Comparison of ENCODE assay signal across 16 cellular contexts in genomic region chr3:155088705-155089380, GRCh38. TPM values are rescaled to one million over a fixed set of nuclear protein-coding genes. Genes with fewer than 3 reads are reported as not detected.
DNase-seq lines count a peak whose midpoint lies in the region; ATAC-seq and TF ChIP-seq lines count a peak whose summit lies in the region.
"Had no signal": no experiment of that assay in that cellular context is flagged by ENCODE, and none has a peak within 500 bp of the region (broad histone marks: within the 10 kb centered on the region; RNA-seq: fewer than 3 reads in every experiment).

No MANE protein-coding gene starts in this region.

- ATAC-seq in DND-41 (ENCODE audit: insufficient read depth, low read depth) (no peak), PC-3 (peak; percentile 29; the same call in 1 of the 2 replicates), HG02840 (IDR thresholded peaks at IDR 0.05; ENCODE audit: low FRiP score, unreplicated experiment) (no peak), HG03097 (IDR thresholded peaks at IDR 0.05; ENCODE audit: low FRiP score, unreplicated experiment) (no peak)
- ATAC-seq: CD8-positive, alpha-beta T cell had no signal

- no peaks in the 10 kb centered on the region for H3K9me2 ChIP-seq in PC-3 (replicated peaks; ENCODE audit: low read length)

- H3K36me3 ChIP-seq in DND-41 (ENCODE audit: insufficient read depth, low read length) (peaks cover 79% of the 10 kb centered on the region), PC-3 (ENCODE audit: low read depth, low read length) (no peaks in the 10 kb centered on the region), smooth muscle cell (ENCODE audit: low read depth) (no peaks in the 10 kb centered on the region)
- H3K36me3 ChIP-seq: BE2C, HAP-1 had no signal

- WGBS in smooth muscle cell (ENCODE audit: low lambda C conversion rate), result 63% methylated on average over 2 of the region's 2 CpGs

- intact Hi-C loops in PC-3 (cut with micrococcal nuclease), result no loop called here

- CTCF ChIA-PET in PC-3 (lab: Charles Lee), result no interaction called here
- CTCF ChIA-PET in RWPE1 (lab: Yijun Ruan, JAX), result no interaction called here

- no peak overlapping the region for H3K4me2 ChIP-seq in DND-41 (ENCODE audit: insufficient read depth, low read length)
- no peak overlapping the region for H3K4me2 ChIP-seq in PC-3 (ENCODE audit: low read length)
- H3K4me2 ChIP-seq in smooth muscle cell, result peak overlapping the region; percentile 6

- BruUV-seq in PC-3 (replicated peaks; lab: Mats Ljungman, UMichigan), result no TSS peak

- H2AFZ ChIP-seq in DND-41 (ENCODE audit: low read depth, low read length) (no peak overlapping the region), PC-3 (ENCODE audit: low read length) (no peak overlapping the region), smooth muscle cell (ENCODE audit: low read depth) (no peak overlapping the region)

- no peaks in the 10 kb centered on the region for H3F3A ChIP-seq in PC-3 (ENCODE audit: low read length, unreplicated experiment)
- H3F3A ChIP-seq in smooth muscle cell (ENCODE audit: low read depth), result no peaks in the 10 kb centered on the region

- DNase-seq in DND-41 (no peak), PC-3 (peak; percentile 11), fibroblast of villous mesenchyme (ENCODE audit: low read depth) (peak; percentile 54), smooth muscle cell (lab: John Stamatoyannopoulos, UW; ENCODE audit: unreplicated experiment) (no peak), RWPE1 (ENCODE audit: low spot score) (no peak)
- DNase-seq: ACHN; BE2C; Caco-2; CD8-positive, alpha-beta T cell; DMS53; HFFc6; KBM-7 had no signal

- POLR2A ChIA-PET in PC-3 (lab: Charles Lee; ENCODE audit: unreplicated experiment), result no interaction called here
- POLR2A ChIA-PET in RWPE1 (lab: Yijun Ruan, JAX; ENCODE audit: low non-redundant PET), result no interaction called here

- H3K4me3 ChIP-seq in DND-41 (ENCODE audit: low read depth in 1 of 2, low read length in 2 of 2), result no peak overlapping the region
- H3K4me3 ChIP-seq in PC-3 (ENCODE audit: low read length), result no peak overlapping the region
- no peak overlapping the region for H3K4me3 ChIP-seq in fibroblast of villous mesenchyme (ENCODE audit: low read depth, low read length)
- H3K4me3 ChIP-seq in smooth muscle cell, result no peak overlapping the region
- H3K4me3 ChIP-seq: HAP-1 had no signal

- H3K27ac ChIP-seq in DND-41 (ENCODE audit: low read length), result peak overlapping the region; percentile 57
- no peak overlapping the region for H3K27ac ChIP-seq in PC-3 (ENCODE audit: low read length)
- no peak overlapping the region for H3K27ac ChIP-seq in smooth muscle cell (ENCODE audit: low read depth)
- no peak overlapping the region for H3K27ac ChIP-seq in RWPE1
- H3K27ac ChIP-seq: HL-60 had no signal

- peaks cover 75% of the 10 kb centered on the region for H3K79me2 ChIP-seq in DND-41 (ENCODE audit: insufficient read depth, low read length)
- H3K79me2 ChIP-seq in PC-3 (ENCODE audit: low read length), result no peaks in the 10 kb centered on the region
- no peaks in the 10 kb centered on the region for H3K79me2 ChIP-seq in smooth muscle cell (ENCODE audit: low read depth)

- no peaks in the 10 kb centered on the region for H4K20me1 ChIP-seq in DND-41 (ENCODE audit: insufficient read depth, low read length)
- H4K20me1 ChIP-seq in PC-3 (ENCODE audit: low read length), result no peaks in the 10 kb centered on the region
- H4K20me1 ChIP-seq in smooth muscle cell (ENCODE audit: low read depth), result no peaks in the 10 kb centered on the region

- no peak for TF ChIP-seq CTCF in DND-41 (IDR thresholded peaks at IDR 0.05; ENCODE audit: borderline replicate concordance, extremely low read depth, low read length, poor library complexity, severe bottlenecking)
- no peak for TF ChIP-seq CTCF in PC-3 (conservative IDR thresholded peaks at IDR 0.05; ENCODE audit: low read depth, low read length)
- no peak for TF ChIP-seq CTCF in fibroblast of villous mesenchyme (IDR thresholded peaks at IDR 0.05; ENCODE audit: insufficient read depth, low read depth, low read length)
- TF ChIP-seq CTCF in smooth muscle cell (IDR thresholded peaks at IDR 0.05; ENCODE audit: borderline replicate concordance, insufficient read depth, poor library complexity, severe bottlenecking), result no peak
- TF ChIP-seq CTCF in RWPE1 (conservative IDR thresholded peaks at IDR 0.05; ENCODE audit: low read depth), result no peak

- H3K9me3 ChIP-seq in DND-41 (ENCODE audit: insufficient read depth, low read length, severe bottlenecking), result peaks cover under 1% of the 10 kb centered on the region
- no peaks in the 10 kb centered on the region for H3K9me3 ChIP-seq in PC-3 (ENCODE audit: low read length)
- no peaks in the 10 kb centered on the region for H3K9me3 ChIP-seq in smooth muscle cell (replicated peaks; ENCODE audit: low read depth)
- H3K9me3 ChIP-seq: BE2C, Caco-2, HAP-1 had no signal

- H3K9ac ChIP-seq in DND-41 (ENCODE audit: low read depth, low read length) (no peak overlapping the region), PC-3 (ENCODE audit: low read length) (no peak overlapping the region), smooth muscle cell (ENCODE audit: low read depth) (no peak overlapping the region)

- H3K4me1 ChIP-seq in DND-41 (ENCODE audit: insufficient read depth, low read length) (peaks cover 97% of the 10 kb centered on the region), PC-3 (ENCODE audit: insufficient read depth, low read length) (peaks cover under 1% of the 10 kb centered on the region; the same call in 1 of the 2 replicates), smooth muscle cell (ENCODE audit: low read depth) (no peaks in the 10 kb centered on the region)
- H3K4me1 ChIP-seq: BE2C, Caco-2, HAP-1 had no signal

- H3K27me3 ChIP-seq in DND-41 (ENCODE audit: insufficient read depth, low read length, poor library complexity) (no peaks in the 10 kb centered on the region), PC-3 (ENCODE audit: low read length) (no peaks in the 10 kb centered on the region; the same call in 1 of the 2 replicates), smooth muscle cell (ENCODE audit: low read depth) (no peaks in the 10 kb centered on the region)
- H3K27me3 ChIP-seq: BE2C had no signal

RNA-seq across cellular contexts. Expression of gene MME, which starts 8.7 kb away (rescaled TPM):
- 1.2 and 3.1 TPM in 2 replicates for total RNA-seq in PC-3 (2014; rRNA removed)
- total RNA-seq in fibroblast of villous mesenchyme, result 310 and 479 TPM in 2 replicates
- 136 and 185 TPM in 2 replicates for total RNA-seq in smooth muscle cell
- polyA plus RNA-seq in smooth muscle cell, result 62.0 and 79.2 TPM in 2 replicates

Comparison
In these comparisons a context has a peak if more than half of its experiments do, and no peak if none do; other contexts are left out.
1. DNase-seq: peak in PC-3 (single experiment) and fibroblast of villous mesenchyme (single experiment); none in DND-41 (single experiment), smooth muscle cell (single experiment) and RWPE1 (single experiment).
2. RNA of gene MME, which starts 8.7 kb away (total RNA-seq): 310 to 479 TPM in fibroblast of villous mesenchyme and 136 to 185 TPM in smooth muscle cell; 1.2 to 3.1 TPM in PC-3; every median in the first group is over 10 times any median in the second.